Comparison of ENCODE assay signal across 26 cellular contexts in genomic region chr16:1035066-1035415, GRCh38. TPM values are rescaled to one million over a fixed set of nuclear protein-coding genes. Genes with fewer than 3 reads are reported as not detected.
DNase-seq lines count a peak whose midpoint lies in the region.
"Had no signal": no experiment of that assay in that cellular context is flagged by ENCODE, and none has a peak within 500 bp of the region (broad histone marks: within the 10 kb centered on the region; RNA-seq: fewer than 3 reads in every experiment).

No MANE protein-coding gene starts in this region.

- peak overlapping the region; percentile 92 for H3K27ac ChIP-seq in layer of hippocampus (ENCODE audit: low read depth, low read length)
- H3K27ac ChIP-seq: C4-2B, SJSA1 had no signal

- H3K27me3 ChIP-seq in layer of hippocampus (ENCODE audit: control insufficient read depth, insufficient read depth, low read length): peaks cover 3% of the 10 kb centered on the region

- peak; percentile 88 for DNase-seq in Ammon's horn (ENCODE audit: low spot score)
- peak in 38 of 58 donors; percentile 24 to 90 (median 64) for DNase-seq in anterior cingulate cortex (lab: John Stamatoyannopoulos, UW)
- peak in 8 of 10 donors; percentile 39 to 96 (median 69) for DNase-seq in posterior cingulate gyrus
- DNase-seq in activated CD4-positive, CD25-positive, alpha-beta regulatory T cell treated with anti-CD3 and anti-CD28 coated beads, Interleukin-2, amount 50 U/mL, for 72 hours: no peak
- no peak for DNase-seq in GM19240 (ENCODE audit: insufficient read length, low spot score)
- DNase-seq in HK-2 (ENCODE audit: unreplicated experiment): no peak
- no peak for DNase-seq in posterior vena cava (ENCODE audit: low spot score)
- DNase-seq: AML-193; CD8-positive, alpha-beta memory T cell; DMS53; GF-D8; KBM-7; MM.1S; NCI-H1048; NCI-H1436; NCI-H1930; NCI-H226; NCI-H524; NCI-H82; OCI-M1 had no signal

- intact Hi-C loops in posterior cingulate gyrus (cut with DNase I) (no loop called here), posterior vena cava (cut with DNase I) (no loop called here)

RNA-seq across cellular contexts. Expression of gene SSTR5, which starts 37.5 kb away (rescaled TPM):
- not detected for total RNA-seq in posterior vena cava
- total RNA-seq: A172; CD8-positive, alpha-beta memory T cell; H4; HT1080; SJSA1 had no signal

RNA-seq across cellular contexts. Expression of gene SOX8, which starts 53.5 kb away (rescaled TPM):
- total RNA-seq in posterior vena cava: under 1 TPM; 0.71 to 0.79 TPM
- total RNA-seq: HT1080 had no signal

Comparison
In these comparisons a context has a peak if more than half of its experiments do, and no peak if none do; other contexts are left out.
1. DNase-seq: peak in Ammon's horn (single experiment), anterior cingulate cortex (38 of 58) and posterior cingulate gyrus (8 of 10); none in activated CD4-positive, CD25-positive, alpha-beta regulatory T cell treated with anti-CD3 and anti-CD28 coated beads, Interleukin-2, amount 50 U/mL, for 72 hours (single experiment), GM19240 (single experiment), HK-2 (single experiment) and posterior vena cava (single experiment).